In the genomic region with DNA sequence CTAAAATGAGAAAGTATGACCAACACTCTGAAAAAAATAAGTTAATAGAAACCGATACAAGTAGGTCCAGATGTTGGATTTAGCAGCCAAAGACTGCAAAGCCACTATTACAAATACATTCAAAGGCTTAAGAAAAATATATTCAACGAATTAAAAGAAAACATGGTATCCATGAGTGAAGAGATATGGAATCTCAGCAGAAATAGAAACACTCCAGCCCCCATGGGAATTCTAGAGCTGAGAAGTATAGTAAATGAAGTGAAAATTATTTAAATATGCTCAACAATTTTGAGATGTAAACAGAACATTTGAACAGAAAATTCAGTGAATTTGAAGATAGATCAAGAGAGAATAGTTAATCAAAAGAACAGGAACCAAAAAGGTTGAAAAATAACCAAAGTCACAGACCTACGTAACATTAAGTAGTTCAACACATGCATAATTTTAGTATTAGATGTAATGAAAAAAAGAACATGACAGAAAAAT, we compare ENCODE assay signal across 9 cellular contexts.
"Had no signal": no experiment of that assay in that cellular context is flagged by ENCODE, and none has a peak within 500 bp of the region (broad histone marks: within the 10 kb centered on the region; RNA-seq: fewer than 3 reads in every experiment).

No MANE protein-coding gene starts in this region.

- DNase-seq: GM23248, GOT3, H7, HFFc6, IMR-90, KBM-7 had no signal

- H3K27ac Mint-ChIP-seq: HFFc6 had no signal

- H3K4me1 ChIP-seq: HAP-1 had no signal

- H3K9me3 ChIP-seq: HAP-1 had no signal

- H3K27ac ChIP-seq: GM23248 had no signal

- H3K36me3 ChIP-seq: HAP-1 had no signal

- FAIRE-seq: HTR-8/SVneo had no signal

- H3K9me3 Mint-ChIP-seq: HFFc6 had no signal

- H3K4me3 ChIP-seq: GM23248, HAP-1 had no signal

- H3K4me3 Mint-ChIP-seq: HFFc6 had no signal

- ATAC-seq: HCT116 had no signal
